ENCODE assay signal across 9 cellular contexts in genomic region chr21:30194701-30195299, GRCh38. TPM values are rescaled to one million over a fixed set of nuclear protein-coding genes. Genes with fewer than 3 reads are reported as not detected.
DNase-seq lines count a peak whose midpoint lies in the region; ATAC-seq and TF ChIP-seq lines count a peak whose summit lies in the region.
"Had no signal": no experiment of that assay in that cellular context is flagged by ENCODE, and none has a peak within 500 bp of the region (broad histone marks: within the 10 kb centered on the region; RNA-seq: fewer than 3 reads in every experiment).

No MANE protein-coding gene starts in this region.

- intact Hi-C loops in upper lobe of right lung (cut with DNase I): no loop called here

- H3K4me1 ChIP-seq in KMS-11 (ENCODE audit: low read depth, poor library complexity, severe bottlenecking): no peaks in the 10 kb centered on the region
- peaks cover 2% of the 10 kb centered on the region for H3K4me1 ChIP-seq in upper lobe of right lung

- H3K27ac ChIP-seq in KMS-11 (no peak overlapping the region), RWPE1 (no peak overlapping the region), upper lobe of right lung (no peak overlapping the region)

- CTCF ChIA-PET in RWPE1 (lab: Yijun Ruan, JAX): interaction anchor here (3.1 kb wide), 1 partner anchor 150 kb away, joined by 13 read pairs; no protein-coding TSS in a partner anchor

- H3K9me3 ChIP-seq in upper lobe of right lung (no peaks in the 10 kb centered on the region), MG63 (no peaks in the 10 kb centered on the region)

- H3K9ac ChIP-seq in KMS-11: no peak overlapping the region

- H2AFZ ChIP-seq in KMS-11 (ENCODE audit: low read depth): no peak overlapping the region

- H3K27me3 ChIP-seq in KMS-11 (ENCODE audit: insufficient read depth, low read depth) (no peaks in the 10 kb centered on the region), upper lobe of right lung (no peaks in the 10 kb centered on the region), MG63 (peaks cover 2% of the 10 kb centered on the region; the same call in 1 of the 2 replicates)

- H3K4me2 ChIP-seq in KMS-11: no peak overlapping the region

- no peak overlapping the region for H3K4me3 ChIP-seq in GM12875 (ENCODE audit: low read depth, low read length)
- no peak overlapping the region for H3K4me3 ChIP-seq in KMS-11 (IDR thresholded peaks at IDR 0.05; ENCODE audit: insufficient read depth, low read depth, low read length)
- H3K4me3 ChIP-seq in foreskin fibroblast (ENCODE audit: low read depth in 1 of 2, low read length in 2 of 2): no peak overlapping the region
- H3K4me3 ChIP-seq in upper lobe of right lung: no peak overlapping the region
- no peak overlapping the region for H3K4me3 ChIP-seq in MG63

- TF ChIP-seq CTCF in GM12875 (IDR thresholded peaks at IDR 0.05; ENCODE audit: borderline replicate concordance, insufficient read depth, low read depth, low read length) (peak; percentile 24; the same call in 1 of the 2 replicates), KMS-11 (conservative IDR thresholded peaks at IDR 0.05; ENCODE audit: low read depth, low read length) (peak; percentile 86), RWPE1 (conservative IDR thresholded peaks at IDR 0.05; ENCODE audit: low read depth) (peak; percentile 66), foreskin fibroblast (IDR thresholded peaks at IDR 0.05; ENCODE audit: low read depth, low read length) (peak; percentile 47), upper lobe of right lung (IDR thresholded peaks at IDR 0.05) (peak; percentile 52)

- POLR2A ChIA-PET in RWPE1 (lab: Yijun Ruan, JAX; ENCODE audit: low non-redundant PET): no interaction called here

- no peaks in the 10 kb centered on the region for H3K36me3 ChIP-seq in KMS-11 (ENCODE audit: insufficient read depth)
- no peaks in the 10 kb centered on the region for H3K36me3 ChIP-seq in upper lobe of right lung
- no peaks in the 10 kb centered on the region for H3K36me3 ChIP-seq in MG63

- H4K20me1 ChIP-seq in KMS-11 (ENCODE audit: insufficient read depth): no peaks in the 10 kb centered on the region

- no peaks in the 10 kb centered on the region for H3K79me2 ChIP-seq in KMS-11 (ENCODE audit: insufficient read depth, low read depth)

- DNase-seq in RWPE1 (ENCODE audit: low spot score) (peak; percentile 48), foreskin fibroblast (peak in 1 of 2 donors; percentile 17), upper lobe of right lung (no peak), MG63 (no peak), NK-92 (lab: John Stamatoyannopoulos, UW; ENCODE audit: unreplicated experiment) (no peak)

- ATAC-seq in upper lobe of right lung (peak; percentile 77), GM21381 (IDR thresholded peaks at IDR 0.05; ENCODE audit: unreplicated experiment) (no peak)

RNA-seq across cellular contexts. Expression of gene CLDN8, which starts 21.1 kb away (rescaled TPM):
- not detected for total RNA-seq in upper lobe of right lung
- total RNA-seq in MG63 (2014; rRNA removed; shearing (Covaris generic); ENCODE audit: low replicate concordance): not detected in 2 replicates
- total RNA-seq: T-helper 2 cell treated with Interferon-gamma antibody and Interleukin-4, amounts not matched to agents 100 ng/mL and 5 ng/mL, for 36 hours had no signal

RNA-seq across cellular contexts. Expression of gene CLDN17, which starts 28.2 kb away (rescaled TPM):
- total RNA-seq in upper lobe of right lung: not detected
- total RNA-seq in MG63 (2014; rRNA removed; shearing (Covaris generic); ENCODE audit: low replicate concordance): not detected in 2 replicates
- total RNA-seq: T-helper 2 cell treated with Interferon-gamma antibody and Interleukin-4, amounts not matched to agents 100 ng/mL and 5 ng/mL, for 36 hours had no signal

Comparison
In these comparisons a context has a peak if more than half of its experiments do, and no peak if none do; other contexts are left out.
1. CTCF ChIP-seq: peak in every context shown above with its lines; median percentile 86 in KMS-11; 66 in RWPE1; 52 in upper lobe of right lung; 47 in foreskin fibroblast; 24 in GM12875.